ENCODE assay signal across 37 cellular contexts in the genomic region with DNA sequence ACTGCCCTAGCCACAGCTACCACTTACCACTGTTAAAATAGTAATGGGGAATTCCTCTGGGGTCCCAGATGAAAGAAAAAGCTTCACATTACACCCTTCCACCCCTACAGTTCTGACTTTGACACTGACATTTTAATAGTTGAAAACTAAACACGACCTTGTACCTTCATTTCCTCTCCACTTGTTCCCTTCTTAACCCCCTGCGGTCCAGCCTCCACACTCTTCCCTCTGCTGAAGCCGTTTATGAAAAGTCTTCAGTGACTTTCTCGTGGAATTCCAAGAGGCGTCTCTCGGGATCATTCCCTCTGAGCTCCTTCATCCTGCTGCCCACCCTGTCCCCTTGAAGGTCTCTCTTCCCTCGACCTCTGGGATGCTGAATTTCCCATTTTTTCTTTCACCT.
"Had no signal": no experiment of that assay in that cellular context is flagged by ENCODE, and none has a peak within 500 bp of the region (broad histone marks: within the 10 kb centered on the region; RNA-seq: fewer than 3 reads in every experiment).

No MANE protein-coding gene starts in this region.

- H3K4me3 Mint-ChIP-seq: activated B cell treated with CpG ODN at 0.5 μM for 24 hours; activated CD4-positive, alpha-beta memory T cell treated with anti-CD3 and anti-CD28 coated beads for 36 hours; activated naive CD4-positive, alpha-beta T cell treated with anti-CD3 and anti-CD28 coated beads, Interleukin-2, amount 50 U/mL, for 24 hours; activated T-cell treated with anti-CD3 and anti-CD28 coated beads, Interleukin-2, amount 50 U/mL, for 4 hours; activated T-helper 1 cell treated with anti-CD3 and anti-CD28 coated beads, Interleukin-12 subunit alpha, Interleukin-12 subunit beta, Interleukin-2, Interleukin-4 antibody, amounts not matched to agents 30 ng/mL and 10 ng/mL and 1 ng/mL, durations not matched to agents 14 hours and 24 hours and 36 hours; T-cell had no signal

- DNase-seq: activated B cell treated with CpG ODN at 0.5 μM for 24 hours; activated CD4-positive, alpha-beta memory T cell treated with anti-CD3 and anti-CD28 coated beads for 36 hours; activated CD4-positive, alpha-beta T cell treated with anti-CD3 and anti-CD28 coated beads for 4 hours; activated CD4-positive, alpha-beta T cell treated with anti-CD3 and anti-CD28 coated beads, Interleukin-2, amount 50 U/mL, for 1 hour; activated CD4-positive, CD25-positive, alpha-beta regulatory T cell treated with anti-CD3 and anti-CD28 coated beads, Interleukin-2, amount 50 U/mL, for 72 hours; activated CD8-positive, alpha-beta memory T cell treated with anti-CD3 and anti-CD28 coated beads, Interleukin-2, amount 50 U/mL, for 4 hours; activated effector memory CD4-positive, alpha-beta T cell treated with anti-CD3 and anti-CD28 coated beads, Interleukin-2, amount 50 U/mL, for 16 hours; activated naive CD4-positive, alpha-beta T cell; activated T-cell treated with anti-CD3 and anti-CD28 coated beads for 4 hours; activated T-cell treated with anti-CD3 and anti-CD28 coated beads, Interleukin-2, amount 50 U/mL, for 4 hours; adrenal gland; body of pancreas; cerebellar nuclear complex; Kasumi-1; KBM-7; MG63; MV-4-11; NCI-H1092; NCI-H1436 treated with DMSO at 0.1 percent for 48 hours; NCI-H1694 treated with DMSO at 0.1 percent for 48 hours; NCI-H2029; NCI-H510A; NCI-H526; NCI-H748 treated with DMSO at 0.1 percent for 48 hours; NK-92 treated with Interleukin-12 subunit alpha and Interleukin-12 subunit beta, amount 100 ng/mL, for 24 hours; PC-3; Peyer's patch; RPMI8226; SIG-M5; T-cell; T-helper 2 cell; T-helper 9 cell had no signal

- H3K9me3 ChIP-seq: adrenal gland, body of pancreas, breast epithelium, MG63, Peyer's patch had no signal

- H3K27ac Mint-ChIP-seq: activated B cell treated with CpG ODN at 0.5 μM for 24 hours; activated CD4-positive, alpha-beta memory T cell treated with anti-CD3 and anti-CD28 coated beads for 36 hours; activated naive CD4-positive, alpha-beta T cell treated with anti-CD3 and anti-CD28 coated beads, Interleukin-2, amount 50 U/mL, for 24 hours; activated T-helper 1 cell treated with anti-CD3 and anti-CD28 coated beads, Interleukin-12 subunit alpha, Interleukin-12 subunit beta, Interleukin-2, Interleukin-4 antibody, amounts not matched to agents 30 ng/mL and 10 ng/mL and 1 ng/mL, durations not matched to agents 14 hours and 24 hours and 36 hours; T-cell had no signal

- H3K27ac ChIP-seq: adrenal gland, body of pancreas, breast epithelium, Peyer's patch, VCaP had no signal

- H3K27me3 Mint-ChIP-seq: activated B cell treated with CpG ODN at 0.5 μM for 24 hours; activated CD4-positive, alpha-beta memory T cell treated with anti-CD3 and anti-CD28 coated beads for 36 hours; activated naive CD4-positive, alpha-beta T cell treated with anti-CD3 and anti-CD28 coated beads, Interleukin-2, amount 50 U/mL, for 24 hours; T-cell had no signal

- H3K27me3 ChIP-seq: adrenal gland, body of pancreas, breast epithelium, MG63, Peyer's patch had no signal

- ATAC-seq: activated T-cell treated with anti-CD3 and anti-CD28 coated beads, Interleukin-2, amount 50 U/mL, for 4 hours; body of pancreas; PC-3; SK-N-SH treated with all-trans-retinoic acid at 6 μM for 48 hours; T-cell had no signal

- H3K4me1 ChIP-seq: adrenal gland, body of pancreas, breast epithelium had no signal

- H3K4me1 Mint-ChIP-seq: activated B cell treated with CpG ODN at 0.5 μM for 24 hours, T-cell had no signal

- H3K9me3 Mint-ChIP-seq: activated B cell treated with CpG ODN at 0.5 μM for 24 hours; activated CD4-positive, alpha-beta memory T cell treated with anti-CD3 and anti-CD28 coated beads for 36 hours; activated naive CD4-positive, alpha-beta T cell treated with anti-CD3 and anti-CD28 coated beads, Interleukin-2, amount 50 U/mL, for 24 hours; activated T-cell treated with anti-CD3 and anti-CD28 coated beads, Interleukin-2, amount 50 U/mL, for 4 hours; activated T-helper 1 cell treated with anti-CD3 and anti-CD28 coated beads, Interleukin-12 subunit alpha, Interleukin-12 subunit beta, Interleukin-2, Interleukin-4 antibody, amounts not matched to agents 30 ng/mL and 10 ng/mL and 1 ng/mL, durations not matched to agents 14 hours and 24 hours and 36 hours; T-cell had no signal
